In genomic region chr3:52234516-52235447, GRCh38 we compare ENCODE assay signal across 14 cellular contexts. TPM values are rescaled to one million over a fixed set of nuclear protein-coding genes. Genes with fewer than 3 reads are reported as not detected.
DNase-seq lines count a peak whose midpoint lies in the region; ATAC-seq and TF ChIP-seq lines count a peak whose summit lies in the region.
"Had no signal": no experiment of that assay in that cellular context is flagged by ENCODE, and none has a peak within 500 bp of the region (broad histone marks: within the 10 kb centered on the region; RNA-seq: fewer than 3 reads in every experiment).

No MANE protein-coding gene starts in this region.

- H3K27ac Mint-ChIP-seq in GM23338, result peak overlapping the region; percentile 65
- H3K27ac Mint-ChIP-seq in T-helper 17 cell, result peak overlapping the region; percentile 95

- H3K27me3 Mint-ChIP-seq in GM23338 (ENCODE audit: insufficient read depth, low read depth, poor library complexity) (peaks cover 14% of the 10 kb centered on the region), T-helper 17 cell (no peaks in the 10 kb centered on the region)

- H3K36me3 Mint-ChIP-seq in GM23338 (ENCODE audit: low read depth), result peaks cover 18% of the 10 kb centered on the region
- peaks cover 2% of the 10 kb centered on the region for H3K36me3 Mint-ChIP-seq in T-helper 17 cell (ENCODE audit: low read depth)

- H3K4me3 ChIP-seq in GM23338 (no peak overlapping the region), heart left ventricle (peak overlapping the region in 11 of 12 donors; percentile 25 to 59 (median 44)), skeletal muscle tissue (ENCODE audit: low read length in 3 of 3) (peak overlapping the region; percentile 79 to 94 (median 81))
- H3K4me3 ChIP-seq: suprapubic skin had no signal

- no peaks in the 10 kb centered on the region for H3K9me2 ChIP-seq in GM23338 (ENCODE audit: insufficient read depth)

- 0 out of 2 replicates have a peak, but pooled peaks cover 5% of the 10 kb centered on the region for H4K20me1 ChIP-seq in GM23338 (replicated peaks; ENCODE audit: insufficient read depth)

- H3K9me3 ChIP-seq in T-helper 17 cell (ENCODE audit: control insufficient read depth, low read length, poor library complexity, severe bottlenecking) (no peaks in the 10 kb centered on the region), heart left ventricle (no peaks in the 10 kb centered on the region), skeletal muscle tissue (ENCODE audit: control insufficient read depth in 3 of 3, low read length in 3 of 3) (no peaks in the 10 kb centered on the region)
- H3K9me3 ChIP-seq: Caco-2, suprapubic skin had no signal

- no peak for DNase-seq in GM23338 (ENCODE audit: low spot score)
- DNase-seq in T-helper 17 cell, result no peak
- peak in 4 of 5 donors; percentile 60 to 80 (median 66) for DNase-seq in heart left ventricle
- no peak for DNase-seq in NCI-H1105 (lab: John Stamatoyannopoulos, UW)
- DNase-seq in RKO (ENCODE audit: low spot score), result no peak
- no peak for DNase-seq in NCI-H345 treated with DMSO at 0.1 percent for 48 hours (lab: John Stamatoyannopoulos, UW; ENCODE audit: unreplicated experiment)
- DNase-seq: Caco-2; effector CD8-positive, alpha-beta T cell; foreskin fibroblast; RPMI8226 had no signal

- H3K36me3 ChIP-seq in GM23338 (ENCODE audit: insufficient read depth) (peaks cover 3% of the 10 kb centered on the region; the same call in 1 of the 2 replicates), heart left ventricle (peaks cover 0 to 54% (median 34%) of the 10 kb centered on the region in 9 donors), skeletal muscle tissue (ENCODE audit: control insufficient read depth in 3 of 3, insufficient read depth in 3 of 3, low read length in 3 of 3) (peaks cover 24 to 44% (median 32%) of the 10 kb centered on the region in 3 donors)

- intact Hi-C loops in heart left ventricle (cut with DNase I), result loop anchor here in 8 of 10 donors (5.0 to 10.0 kb wide), 6 partner anchors 38 to 170 kb away; partner anchors contain the start of genes WDR82 (in 5 of the 8) and GLYCTK (in 2 of the 8)

- H3K27me3 ChIP-seq in GM23338 (ENCODE audit: insufficient read depth), result no peaks in the 10 kb centered on the region
- no peaks in the 10 kb centered on the region for H3K27me3 ChIP-seq in heart left ventricle
- H3K27me3 ChIP-seq in skeletal muscle tissue (ENCODE audit: control insufficient read depth in 3 of 3, insufficient read depth in 3 of 3, low read length in 3 of 3), result no peaks in the 10 kb centered on the region
- H3K27me3 ChIP-seq: suprapubic skin had no signal

- H3K4me1 Mint-ChIP-seq in GM23338 (peaks cover 39% of the 10 kb centered on the region), T-helper 17 cell (peaks cover 45% of the 10 kb centered on the region)

- H3K4me1 ChIP-seq in GM23338 (ENCODE audit: insufficient read depth), result peaks cover 25% of the 10 kb centered on the region
- peaks cover 10 to 73% (median 53%) of the 10 kb centered on the region in 12 donors for H3K4me1 ChIP-seq in heart left ventricle
- peaks cover 60 to 84% (median 63%) of the 10 kb centered on the region in 3 donors for H3K4me1 ChIP-seq in skeletal muscle tissue (ENCODE audit: control insufficient read depth in 3 of 3, insufficient read depth in 3 of 3, low read length in 3 of 3)

- H3F3A ChIP-seq in GM23338 (replicated peaks; ENCODE audit: low read depth), result peaks cover 8% of the 10 kb centered on the region; the same call in 1 of the 2 replicates

- peak; percentile 45 to 88 for TF ChIP-seq POLR2A in heart left ventricle (IDR thresholded peaks at IDR 0.05)

- peaks cover 22% of the 10 kb centered on the region for H3K79me2 ChIP-seq in GM23338 (replicated peaks; ENCODE audit: insufficient read depth)

- H3K9me3 Mint-ChIP-seq in GM23338, result no peaks in the 10 kb centered on the region
- H3K9me3 Mint-ChIP-seq: T-helper 2 cell treated with Interferon-gamma antibody and Interleukin-4, amounts not matched to agents 5 μg/mL and 100 μg/mL, for 36 hours had no signal

- H2AFZ ChIP-seq in GM23338, result no peak overlapping the region

- TF ChIP-seq CTCF in GM23338 (conservative IDR thresholded peaks at IDR 0.05; ENCODE audit: low read depth in 2 of 2) (peak; percentile 12 to 18; a peak in 1 of 4 replicates), heart left ventricle (IDR thresholded peaks at IDR 0.05) (peak in 6 of 12 donors; percentile 12 to 36 (median 24))

- no peak overlapping the region for H3K4me3 Mint-ChIP-seq in GM23338
- no peak overlapping the region for H3K4me3 Mint-ChIP-seq in T-helper 17 cell

- peak overlapping the region; percentile 97 to 99 (median 98) for H3K9ac ChIP-seq in skeletal muscle tissue (ENCODE audit: low read depth in 1 of 3, low read length in 3 of 3)

- WGBS in heart left ventricle, 4 donors, result 53 to 65% (median 63%) methylated on average over 10 to 15 of the region's 15 CpGs

- H3K27ac ChIP-seq in GM23338 (ENCODE audit: low read depth), result no peak overlapping the region
- peak overlapping the region; percentile 71 to 97 (median 91) for H3K27ac ChIP-seq in heart left ventricle
- H3K27ac ChIP-seq in skeletal muscle tissue (ENCODE audit: low read depth, low read length), result peak overlapping the region; percentile 99
- H3K27ac ChIP-seq: suprapubic skin had no signal

- no peak overlapping the region for H3K4me2 ChIP-seq in GM23338

- ATAC-seq in GM23338, result no peak
- no peak for ATAC-seq in T-helper 17 cell
- peak; percentile 11 to 60 (median 34) for ATAC-seq in heart left ventricle

TF ChIP-seq in GM23338, 12 proteins besides CTCF, POLR2A, EP300 and RAD21:
- TF ChIP-seq POLR2AphosphoS5 (IDR thresholded peaks at IDR 0.05; ENCODE audit: low read depth), result no peak
- TF ChIP-seq EZH2phosphoT487 (IDR thresholded peaks at IDR 0.05; ENCODE audit: unreplicated experiment), result no peak

RNA-seq across cellular contexts. Expression of gene TWF2, which starts 4.2 kb away (rescaled TPM):
- total RNA-seq in GM23338 (2014; rRNA removed; shearing (Covaris generic)), result 120 and 123 TPM in 2 replicates
- polyA plus RNA-seq in GM23338 (2016; fragmentation: Nextera tagmentation; extraction: Ambion mirVana), result 38.6 and 38.9 TPM in 2 replicates
- 10 to 100 TPM; 44.8 to 48.2 TPM for total RNA-seq in T-helper 17 cell
- 100 to 1,000 TPM in 7 of 9 donors, 10 to 100 TPM in 2; 62.9 to 133 (median 117) TPM for total RNA-seq in heart left ventricle
- 100 to 1,000 TPM in 1 of 2 donors, 10 to 100 TPM in 1; 45.8 to 109 TPM for polyA plus RNA-seq in heart left ventricle
- 18.8 TPM for total RNA-seq in skeletal muscle tissue

RNA-seq across cellular contexts. Expression of gene TLR9, which starts 9.3 kb away (rescaled TPM):
- not detected in 2 replicates for total RNA-seq in GM23338 (2014; rRNA removed; shearing (Covaris generic))
- polyA plus RNA-seq in GM23338 (2016; fragmentation: Nextera tagmentation; extraction: Ambion mirVana), result not detected in 2 replicates
- under 1 TPM in 1 of 2 donors, not detected in 1; 0.42 TPM for total RNA-seq in T-helper 17 cell
- under 1 TPM in 8 of 9 donors, not detected in 1; 0.12 to 0.65 (median 0.29) TPM for total RNA-seq in heart left ventricle
- polyA plus RNA-seq in heart left ventricle, result under 1 TPM; 0.04 to 0.23 TPM
- total RNA-seq in skeletal muscle tissue, result not detected
- total RNA-seq: Caco-2, NCI-H460 had no signal

RNA-seq across cellular contexts. Expression of gene PPM1M, which starts 10.8 kb away (rescaled TPM):
- total RNA-seq in GM23338 (2014; rRNA removed; shearing (Covaris generic)), result 1.8 and 4.0 TPM in 2 replicates
- 2.2 and 2.8 TPM in 2 replicates for polyA plus RNA-seq in GM23338 (2016; fragmentation: Nextera tagmentation; extraction: Ambion mirVana)
- 10 to 100 TPM; 43.9 to 58.0 TPM for total RNA-seq in T-helper 17 cell
- total RNA-seq in heart left ventricle, result 10 to 100 TPM in 2 of 9 donors, 1 to 10 TPM in 7; 5.7 to 30.2 (median 8.2) TPM
- 1 to 10 TPM; 5.6 to 6.6 TPM for polyA plus RNA-seq in heart left ventricle
- total RNA-seq in skeletal muscle tissue, result 8.4 TPM

RNA-seq across cellular contexts. Expression of gene ALAS1, which starts 36.8 kb away (rescaled TPM):
- 37.7 and 42.8 TPM in 2 replicates for total RNA-seq in GM23338 (2014; rRNA removed; shearing (Covaris generic))
- polyA plus RNA-seq in GM23338 (2016; fragmentation: Nextera tagmentation; extraction: Ambion mirVana) (17.8 and 19.2 TPM in 2 replicates), heart left ventricle (100 to 1,000 TPM; 107 to 132 TPM)
- total RNA-seq in T-helper 17 cell (10 to 100 TPM; 14.4 to 15.6 TPM), heart left ventricle (100 to 1,000 TPM in 8 of 9 donors, 10 to 100 TPM in 1; 77.9 to 213 (median 146) TPM), skeletal muscle tissue (31.3 TPM)

RNA-seq across cellular contexts. Expression of gene WDR82, which starts 43.7 kb away (rescaled TPM):
- total RNA-seq in GM23338 (2014; rRNA removed; shearing (Covaris generic)), result 69.8 and 71.8 TPM in 2 replicates
- polyA plus RNA-seq in GM23338 (2016; fragmentation: Nextera tagmentation; extraction: Ambion mirVana), result 25.2 and 31.2 TPM in 2 replicates
- 100 to 1,000 TPM; 109 to 114 TPM for total RNA-seq in T-helper 17 cell
- total RNA-seq in heart left ventricle, result 10 to 100 TPM; 44.9 to 73.6 (median 61.2) TPM
- polyA plus RNA-seq in heart left ventricle, result 10 to 100 TPM; 24.7 to 69.2 TPM
- total RNA-seq in skeletal muscle tissue, result 69.9 TPM

Comparison
In these comparisons a context has a peak if more than half of its experiments do, and no peak if none do; other contexts are left out.
1. ATAC-seq: peak in heart left ventricle (4 of 4); none in GM23338 (single experiment) and T-helper 17 cell (single experiment).
2. DNase-seq: peak in heart left ventricle (4 of 5); none in GM23338 (single experiment), T-helper 17 cell (0 of 3), NCI-H1105 (single experiment), RKO (single experiment) and NCI-H345 treated with DMSO at 0.1 percent for 48 hours (single experiment).